24 cellular contexts compared by ENCODE assay signal in genomic region chr2:143768991-143769390, GRCh38.
DNase-seq lines count a peak whose midpoint lies in the region; ATAC-seq, FAIRE-seq and TF ChIP-seq lines count a peak whose summit lies in the region.
"Had no signal": no experiment of that assay in that cellular context is flagged by ENCODE, and none has a peak within 500 bp of the region (broad histone marks: within the 10 kb centered on the region; RNA-seq: fewer than 3 reads in every experiment).

No MANE protein-coding gene starts in this region.

- no peaks in the 10 kb centered on the region for H3K79me2 ChIP-seq in K562 (ENCODE audit: control insufficient read depth, insufficient read depth, low read length)

- no peak for TF ChIP-seq RAD21 in K562 (CRISPR knock-in tag; conservative IDR thresholded peaks at IDR 0.05 in 1 of 2, IDR thresholded peaks at IDR 0.05 in 1 of 2)

- H3K4me1 ChIP-seq in K562 (replicated peaks in 1 of 2; ENCODE audit: control insufficient read depth in 2 of 2, insufficient read depth in 2 of 2, low read length in 2 of 2) (no peaks in the 10 kb centered on the region), stomach (no peaks in the 10 kb centered on the region)
- H3K4me1 ChIP-seq: BE2C had no signal

- intact Hi-C loops in K562 (cut with micrococcal nuclease), result no loop called here
- intact Hi-C loops in stomach (cut with DNase I; ENCODE audit: low total_unique reads), result no loop called here

- no peaks in the 10 kb centered on the region for H3K9me1 ChIP-seq in K562 (ENCODE audit: control insufficient read depth, insufficient read depth, low read length)

- TF ChIP-seq POLR2A in K562 (conservative IDR thresholded peaks at IDR 0.05), result no peak
- TF ChIP-seq POLR2A in stomach (IDR thresholded peaks at IDR 0.05), result no peak

- H3K27me3 ChIP-seq in K562 (ENCODE audit: control insufficient read depth in 2 of 2, insufficient read depth in 2 of 2, low read length in 2 of 2), result 0 out of 5 replicates have a peak, but pooled peaks cover 0 to 3% of the 10 kb centered on the region in 2 experiments
- no peaks in the 10 kb centered on the region for H3K27me3 ChIP-seq in stomach
- H3K27me3 ChIP-seq: BE2C, BLaER1 had no signal

- H2AFZ ChIP-seq in K562 (ENCODE audit: low read depth, low read length), result peak overlapping the region; percentile 26; the same call in 1 of the 2 replicates

- no peak overlapping the region for H3K9ac ChIP-seq in K562 (ENCODE audit: insufficient read depth in 1 of 2, low read depth in 2 of 2, low read length in 2 of 2)
- H3K9ac ChIP-seq: BLaER1 had no signal

- H3K36me3 ChIP-seq in K562 (ENCODE audit: control insufficient read depth, insufficient read depth, low read length), result no peaks in the 10 kb centered on the region
- no peaks in the 10 kb centered on the region for H3K36me3 ChIP-seq in stomach
- H3K36me3 ChIP-seq: BE2C had no signal

- TF ChIP-seq CTCF in K562 (IDR thresholded peaks at IDR 0.05 in 2 of 3, conservative IDR thresholded peaks at IDR 0.05 in 1 of 3; ENCODE audit: insufficient read depth in 2 of 3, low read depth in 1 of 3, low read length in 3 of 3) (no peak), stomach (IDR thresholded peaks at IDR 0.05) (no peak)

- no peak for ATAC-seq in K562

- DNase-seq in COLO829 (ENCODE audit: low spot score) (peak; percentile 42), SK-MEL-5 (ENCODE audit: low read depth, low spot score) (peak; percentile 14), K562 (ENCODE audit: extremely low read depth in 1 of 4, low spot score in 3 of 4) (no peak), foreskin melanocyte (peak; percentile 67), NCI-H748 treated with DMSO at 0.1 percent for 48 hours (lab: John Stamatoyannopoulos, UW) (no peak), GM19238 (ENCODE audit: insufficient read length, low spot score) (no peak), NCI-H1417 treated with DMSO at 0.1 percent for 48 hours (lab: John Stamatoyannopoulos, UW) (no peak), stomach (no peak)
- DNase-seq: 8988T; ACHN; BE2C; C1 segment of cervical spinal cord; Caco-2; Calu3; CD4-positive, alpha-beta memory T cell; CD4-positive, CD25-positive, alpha-beta regulatory T cell; CD8-positive, alpha-beta memory T cell; DMS79 treated with DMSO at 0.1 percent for 48 hours; GF-D8 had no signal

- H3K27ac ChIP-seq in K562 (ENCODE audit: extremely low read depth, low read depth, low read length), result no peak overlapping the region
- H3K27ac ChIP-seq in stomach, result no peak overlapping the region
- H3K27ac ChIP-seq: BLaER1 had no signal

- no peaks in the 10 kb centered on the region for H4K20me1 ChIP-seq in K562 (replicated peaks; ENCODE audit: control insufficient read depth, insufficient read depth, low read length)
- H4K20me1 ChIP-seq: BLaER1 had no signal

- no TSS peak for BruUV-seq in K562 (replicated peaks; lab: Mats Ljungman, UMichigan)

- no peak for FAIRE-seq in K562 (lab: Jason Lieb, UNC)
- FAIRE-seq: A204.1, D721Med, G401.6, GM12891 had no signal

- CTCF ChIA-PET in K562 (lab: Yijun Ruan, JAX; ENCODE audit: low intra/inter-chr PET ratio), result no interaction called here

- no peak overlapping the region for H3K4me2 ChIP-seq in K562 (ENCODE audit: insufficient read depth, low read length)
- H3K4me2 ChIP-seq: BLaER1 had no signal

- H3K9me3 ChIP-seq in K562 (replicated peaks; ENCODE audit: control insufficient read depth, insufficient read depth, low read depth, low read length) (no peaks in the 10 kb centered on the region), stomach (no peaks in the 10 kb centered on the region)
- H3K9me3 ChIP-seq: BE2C, BLaER1, Caco-2 had no signal

- 25% methylated on average over 1 of the region's 1 CpG for WGBS in K562 (ENCODE audit: insufficient coverage, low coverage, missing lambda C conversion rate)
- WGBS in stomach, 5 donors, result 28 to 64% (median 49%) methylated on average over 1 of the region's 1 CpG

- POLR2A ChIA-PET in K562 (lab: Yijun Ruan, JAX), result no interaction called here

- in situ Hi-C loops in SK-MEL-5 (cut with HindIII; ENCODE audit: low pct_unique_long_range_greater_than_20kb, low sequenced_read_pairs), result no loop called here
- in situ Hi-C loops in K562 (cut with MboI), result no loop called here

- TF ChIP-seq EP300 in K562 (IDR thresholded peaks at IDR 0.05; ENCODE audit: low read length), result no peak
- no peak for TF ChIP-seq EP300 in stomach (IDR thresholded peaks at IDR 0.05)

- H3K4me3 ChIP-seq in K562 (no peak overlapping the region), stomach (no peak overlapping the region)
- H3K4me3 ChIP-seq: BLaER1 had no signal

TF ChIP-seq in K562, 482 proteins besides CTCF, POLR2A, EP300 and RAD21 (continues in another document):
- no peak for TF ChIP-seq ZBTB34 (CRISPR knock-in tag; IDR thresholded peaks at IDR 0.05)
- TF ChIP-seq ZNF592 (IDR thresholded peaks at IDR 0.05), result no peak
- no peak for TF ChIP-seq TAF1 (IDR thresholded peaks at IDR 0.05; ENCODE audit: control insufficient read depth, extremely low read depth, insufficient read depth, low read length, severe bottlenecking)
- TF ChIP-seq NCOA4 (IDR thresholded peaks at IDR 0.05; ENCODE audit: partially characterized antibody), result no peak
- TF ChIP-seq ATF6 (CRISPR knock-in tag; IDR thresholded peaks at IDR 0.05), result no peak
- TF ChIP-seq NR0B1 (IDR thresholded peaks at IDR 0.05; ENCODE audit: partially characterized antibody), result no peak
- TF ChIP-seq GABPB2 (CRISPR knock-in tag; conservative IDR thresholded peaks at IDR 0.05), result no peak
- TF ChIP-seq FOXJ2 (tag; IDR thresholded peaks at IDR 0.05), result no peak
- no peak for TF ChIP-seq SNIP1 (IDR thresholded peaks at IDR 0.05; ENCODE audit: low read depth)
- TF ChIP-seq ZNF408 (CRISPR knock-in tag; IDR thresholded peaks at IDR 0.05; ENCODE audit: low read depth), result no peak
- no peak for TF ChIP-seq TAF15 (IDR thresholded peaks at IDR 0.05; ENCODE audit: low read depth, low read length)
- no peak for TF ChIP-seq ZSCAN29 (IDR thresholded peaks at IDR 0.05)

Comparison
In these comparisons a context has a peak if more than half of its experiments do, and no peak if none do; other contexts are left out.
1. DNase-seq: peak in COLO829 (single experiment), SK-MEL-5 (single experiment) and foreskin melanocyte (single experiment); none in K562 (0 of 4), NCI-H748 treated with DMSO at 0.1 percent for 48 hours (single experiment), GM19238 (single experiment), NCI-H1417 treated with DMSO at 0.1 percent for 48 hours (single experiment) and stomach (single experiment).